Comparison of ENCODE assay signal across 15 cellular contexts in genomic region chr14:51367600-51367931, GRCh38.
DNase-seq lines count a peak whose midpoint lies in the region; ATAC-seq and TF ChIP-seq lines count a peak whose summit lies in the region.
"Had no signal": no experiment of that assay in that cellular context is flagged by ENCODE, and none has a peak within 500 bp of the region (broad histone marks: within the 10 kb centered on the region; RNA-seq: fewer than 3 reads in every experiment).

No MANE protein-coding gene starts in this region.

- no peak for TF ChIP-seq CTCF in CD8-positive, alpha-beta T cell (IDR thresholded peaks at IDR 0.05)

- H3K9me3 ChIP-seq in SJSA1 (replicated peaks), result no peaks in the 10 kb centered on the region
- H3K9me3 ChIP-seq in CD8-positive, alpha-beta T cell (ENCODE audit: low read length), result no peaks in the 10 kb centered on the region
- H3K9me3 ChIP-seq: psoas muscle had no signal

- no peaks in the 10 kb centered on the region for H3K36me3 ChIP-seq in SJSA1
- H3K36me3 ChIP-seq in CD8-positive, alpha-beta T cell (ENCODE audit: insufficient read depth, low read length), result no peaks in the 10 kb centered on the region

- H3K27me3 Mint-ChIP-seq in CD8-positive, alpha-beta T cell (ENCODE audit: low read depth), result peaks cover 7% of the 10 kb centered on the region
- H3K27me3 Mint-ChIP-seq: activated naive CD4-positive, alpha-beta T cell treated with anti-CD3 and anti-CD28 coated beads, Interleukin-2, amount 10 ng/mL, durations not matched to agents 7 days and 5 days; CD4-positive, CD25-positive, alpha-beta regulatory T cell had no signal

- CTCF ChIA-PET in CD8-positive, alpha-beta T cell (lab: Charles Lee), result no interaction called here

- no peaks in the 10 kb centered on the region for H3K4me1 Mint-ChIP-seq in CD8-positive, alpha-beta T cell (ENCODE audit: low read depth)
- H3K4me1 Mint-ChIP-seq: activated CD8-positive, alpha-beta memory T cell treated with anti-CD3 and anti-CD28 coated beads, Interleukin-2, amount 10 ng/mL, durations not matched to agents 7 days and 5 days; activated naive CD4-positive, alpha-beta T cell treated with anti-CD3 and anti-CD28 coated beads, Interleukin-2, amount 10 ng/mL, durations not matched to agents 7 days and 5 days; CD4-positive, CD25-positive, alpha-beta regulatory T cell had no signal

- no peak overlapping the region for H3K27ac Mint-ChIP-seq in CD8-positive, alpha-beta T cell
- H3K27ac Mint-ChIP-seq: activated CD8-positive, alpha-beta memory T cell treated with anti-CD3 and anti-CD28 coated beads, Interleukin-2, amount 10 ng/mL, durations not matched to agents 7 days and 5 days; activated naive CD4-positive, alpha-beta T cell treated with anti-CD3 and anti-CD28 coated beads, Interleukin-2, amount 10 ng/mL, durations not matched to agents 7 days and 5 days; CD4-positive, CD25-positive, alpha-beta regulatory T cell had no signal

- POLR2A ChIA-PET in CD8-positive, alpha-beta T cell (lab: Charles Lee), result no interaction called here

- no peaks in the 10 kb centered on the region for H3K36me3 Mint-ChIP-seq in CD8-positive, alpha-beta T cell
- H3K36me3 Mint-ChIP-seq: activated CD8-positive, alpha-beta memory T cell treated with anti-CD3 and anti-CD28 coated beads, Interleukin-2, amount 10 ng/mL, durations not matched to agents 7 days and 5 days; activated naive CD4-positive, alpha-beta T cell treated with anti-CD3 and anti-CD28 coated beads, Interleukin-2, amount 10 ng/mL, durations not matched to agents 7 days and 5 days; CD4-positive, CD25-positive, alpha-beta regulatory T cell had no signal

- H3K27me3 ChIP-seq in SJSA1 (replicated peaks), result no peaks in the 10 kb centered on the region
- H3K27me3 ChIP-seq in CD8-positive, alpha-beta T cell (ENCODE audit: insufficient read depth, low read length), result no peaks in the 10 kb centered on the region

- ATAC-seq in GM19328 (IDR thresholded peaks at IDR 0.05; ENCODE audit: unreplicated experiment) (no peak), GM21423 (IDR thresholded peaks at IDR 0.05; ENCODE audit: unreplicated experiment) (no peak), GM19397 (IDR thresholded peaks at IDR 0.05; ENCODE audit: unreplicated experiment) (no peak)
- no peak for ATAC-seq in CD8-positive, alpha-beta T cell
- ATAC-seq: activated CD8-positive, alpha-beta memory T cell treated with anti-CD3 and anti-CD28 coated beads, Interleukin-2, amount 10 ng/mL, durations not matched to agents 7 days and 5 days had no signal

- H3K4me3 ChIP-seq in SJSA1, result no peak overlapping the region
- no peak overlapping the region for H3K4me3 ChIP-seq in CD8-positive, alpha-beta T cell (ENCODE audit: low read depth, low read length)
- H3K4me3 ChIP-seq: psoas muscle had no signal

- DNase-seq in AG20443 (ENCODE audit: low spot score), result peak; percentile 66
- peak in 1 of 2 experiments; percentile 80 for DNase-seq in SJSA1 (ENCODE audit: low read depth in 1 of 2, low spot score in 2 of 2)
- no peak for DNase-seq in epithelial cell of prostate (ENCODE audit: low read depth, low spot score)
- peak; percentile 4 for DNase-seq in pons (ENCODE audit: low spot score)
- no peak for DNase-seq in CD8-positive, alpha-beta T cell
- DNase-seq: activated CD8-positive, alpha-beta memory T cell treated with anti-CD3 and anti-CD28 coated beads, Interleukin-2, amount 10 ng/mL, durations not matched to agents 7 days and 5 days; activated naive CD4-positive, alpha-beta T cell treated with anti-CD3 and anti-CD28 coated beads, Interleukin-2, amount 10 ng/mL, durations not matched to agents 7 days and 5 days; CD4-positive, CD25-positive, alpha-beta regulatory T cell; cortex of kidney; NCI-H446; psoas muscle; stimulated activated CD4-positive, alpha-beta T cell treated with anti-CD3 and anti-CD28 coated beads, Interleukin-2, amount 100 ng/mL, for 48 hours had no signal

- intact Hi-C loops in CD8-positive, alpha-beta T cell (cut with DNase I, micrococcal nuclease), result no loop called here

- H3K4me3 Mint-ChIP-seq in CD8-positive, alpha-beta T cell, result no peak overlapping the region
- H3K4me3 Mint-ChIP-seq: activated CD8-positive, alpha-beta memory T cell treated with anti-CD3 and anti-CD28 coated beads, Interleukin-2, amount 10 ng/mL, durations not matched to agents 7 days and 5 days; activated naive CD4-positive, alpha-beta T cell treated with anti-CD3 and anti-CD28 coated beads, Interleukin-2, amount 10 ng/mL, durations not matched to agents 7 days and 5 days; CD4-positive, CD25-positive, alpha-beta regulatory T cell had no signal

- H3K27ac ChIP-seq in SJSA1 (peak overlapping the region; percentile 84), epithelial cell of prostate (peak overlapping the region; percentile 33)
- H3K27ac ChIP-seq in CD8-positive, alpha-beta T cell (ENCODE audit: low read depth, low read length), result no peak overlapping the region
- H3K27ac ChIP-seq: psoas muscle had no signal

- H3K9me3 Mint-ChIP-seq in CD8-positive, alpha-beta T cell, result no peaks in the 10 kb centered on the region
- H3K9me3 Mint-ChIP-seq: activated naive CD4-positive, alpha-beta T cell treated with anti-CD3 and anti-CD28 coated beads, Interleukin-2, amount 10 ng/mL, durations not matched to agents 7 days and 5 days had no signal

- H3K4me1 ChIP-seq in SJSA1 (replicated peaks), result peaks cover 43% of the 10 kb centered on the region
- no peaks in the 10 kb centered on the region for H3K4me1 ChIP-seq in CD8-positive, alpha-beta T cell (ENCODE audit: insufficient read depth, low read length)
- H3K4me1 ChIP-seq: psoas muscle had no signal

Comparison
In these comparisons a context has a peak if more than half of its experiments do, and no peak if none do; other contexts are left out.
1. DNase-seq: peak in AG20443 (single experiment) and pons (single experiment); none in epithelial cell of prostate (single experiment) and CD8-positive, alpha-beta T cell (0 of 7).